Comparison of ENCODE assay signal across 1 cellular context in the genomic region with DNA sequence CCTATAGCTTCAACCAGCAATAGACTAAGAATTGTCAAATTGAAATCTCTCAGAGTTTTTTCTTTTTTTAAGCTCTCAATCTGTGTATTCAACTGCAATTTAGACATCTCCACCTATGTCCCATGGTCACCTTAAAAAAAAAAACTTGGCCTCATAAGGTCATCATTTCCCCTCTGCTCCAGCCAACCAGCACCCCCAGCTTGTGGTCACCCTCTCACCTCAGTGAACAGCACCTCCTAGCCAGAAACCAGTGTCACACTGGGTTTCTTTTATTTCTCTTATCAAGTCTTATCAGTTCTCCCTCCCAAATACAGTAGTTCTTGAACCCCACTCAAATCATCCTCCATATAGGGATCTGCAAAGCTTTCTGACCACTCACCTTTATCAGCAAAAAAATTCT.
TF ChIP-seq lines count a peak whose summit lies in the region.

No MANE protein-coding gene starts in this region.

TF ChIP-seq in endothelial cell of umbilical vein, 7 proteins besides CTCF, POLR2A, EP300 and RAD21 (continued from another document):
- no peak for TF ChIP-seq MYC (IDR thresholded peaks at IDR 0.05; ENCODE audit: low read depth, low read length)
- TF ChIP-seq POLR2AphosphoS5 (IDR thresholded peaks at IDR 0.05; ENCODE audit: insufficient read depth, low read depth, low read length), result no peak
- TF ChIP-seq FOS (IDR thresholded peaks at IDR 0.05; ENCODE audit: borderline replicate concordance, insufficient read depth, low read length), result no peak
- TF ChIP-seq, protein P1, sequence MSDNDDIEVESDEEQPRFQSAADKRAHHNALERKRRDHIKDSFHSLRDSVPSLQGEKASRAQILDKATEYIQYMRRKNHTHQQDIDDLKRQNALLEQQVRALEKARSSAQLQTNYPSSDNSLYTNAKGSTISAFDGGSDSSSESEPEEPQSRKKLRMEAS (IDR thresholded peaks at IDR 0.05; ENCODE audit: insufficient read depth, insufficient read length), result no peak
- no peak for TF ChIP-seq JUN (IDR thresholded peaks at IDR 0.05; ENCODE audit: borderline replicate concordance, insufficient read depth, insufficient read length, low read depth)
